In the genomic region with DNA sequence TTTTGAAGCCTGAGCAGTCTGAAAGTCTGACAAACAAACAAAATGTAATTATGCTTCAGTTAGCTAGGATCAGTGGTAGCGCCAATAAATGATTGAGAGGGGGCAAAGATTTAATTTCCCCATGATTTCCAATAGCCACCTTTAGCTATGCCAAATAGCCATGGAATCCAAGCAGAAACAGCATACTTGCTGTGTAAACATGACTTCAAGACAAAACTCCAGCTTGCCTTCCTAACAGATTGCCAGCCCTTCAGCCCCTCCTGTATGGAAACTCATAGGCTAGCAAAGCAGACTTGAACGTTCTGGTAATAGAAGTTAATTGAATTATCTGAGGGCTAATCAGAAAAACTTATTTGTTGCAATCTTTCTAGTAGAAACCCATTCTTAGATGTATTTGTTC, we compare ENCODE assay signal across 16 cellular contexts. TPM values are rescaled to one million over a fixed set of nuclear protein-coding genes. Genes with fewer than 3 reads are reported as not detected.
DNase-seq lines count a peak whose midpoint lies in the region; ATAC-seq, FAIRE-seq and TF ChIP-seq lines count a peak whose summit lies in the region.
"Had no signal": no experiment of that assay in that cellular context is flagged by ENCODE, and none has a peak within 500 bp of the region (broad histone marks: within the 10 kb centered on the region; RNA-seq: fewer than 3 reads in every experiment).

No MANE protein-coding gene starts in this region.

- H3K27ac ChIP-seq in K562 (ENCODE audit: extremely low read depth, low read depth, low read length) (no peak overlapping the region), right lobe of liver (peak overlapping the region in 2 of 3 donors; percentile 34 to 39)
- H3K27ac ChIP-seq in CD8-positive, alpha-beta T cell (ENCODE audit: low read depth, low read length): no peak overlapping the region
- H3K27ac ChIP-seq: A549 had no signal

- H3K4me1 ChIP-seq in K562 (replicated peaks in 1 of 2; ENCODE audit: control insufficient read depth in 2 of 2, insufficient read depth in 2 of 2, low read length in 2 of 2) (peaks cover 13 to 26% of the 10 kb centered on the region in 2 experiments; a peak in 4 of 5 replicates), right lobe of liver (peaks cover 0 to 54% (median 20%) of the 10 kb centered on the region in 4 donors)
- H3K4me1 ChIP-seq in CD8-positive, alpha-beta T cell (ENCODE audit: insufficient read depth, low read length): peaks cover 6% of the 10 kb centered on the region
- H3K4me1 ChIP-seq: HAP-1 had no signal

- FAIRE-seq in K562 (lab: Jason Lieb, UNC): no peak
- FAIRE-seq: A549, H1, HTR-8/SVneo had no signal

- TF ChIP-seq CTCF in K562 (IDR thresholded peaks at IDR 0.05 in 2 of 3, conservative IDR thresholded peaks at IDR 0.05 in 1 of 3; ENCODE audit: insufficient read depth in 2 of 3, low read depth in 1 of 3, low read length in 3 of 3) (no peak), right lobe of liver (IDR thresholded peaks at IDR 0.05) (no peak)
- no peak for TF ChIP-seq CTCF in CD8-positive, alpha-beta T cell (IDR thresholded peaks at IDR 0.05)

- H3K9me1 ChIP-seq in K562 (ENCODE audit: control insufficient read depth, insufficient read depth, low read length): no peaks in the 10 kb centered on the region

- no peak for TF ChIP-seq POLR2A in K562 (conservative IDR thresholded peaks at IDR 0.05)
- TF ChIP-seq POLR2A in right lobe of liver (IDR thresholded peaks at IDR 0.05): no peak

- TF ChIP-seq RAD21 in K562 (CRISPR knock-in tag; conservative IDR thresholded peaks at IDR 0.05 in 1 of 2, IDR thresholded peaks at IDR 0.05 in 1 of 2): no peak

- peaks cover 1% of the 10 kb centered on the region for H3K27me3 Mint-ChIP-seq in IgD-negative memory B cell
- peaks cover 9% of the 10 kb centered on the region for H3K27me3 Mint-ChIP-seq in CD8-positive, alpha-beta T cell (ENCODE audit: low read depth)

- intact Hi-C loops in K562 (cut with micrococcal nuclease) (no loop called here), right lobe of liver (cut with DNase I) (no loop called here), posterior vena cava (cut with DNase I) (no loop called here), Right ventricle myocardium superior (cut with DNase I) (no loop called here)
- intact Hi-C loops in CD8-positive, alpha-beta T cell (cut with DNase I, micrococcal nuclease): no loop called here

- POLR2A ChIA-PET in K562 (lab: Yijun Ruan, JAX): interaction anchor here (4.9 kb wide), 1 partner anchor 25 kb away, joined by 31 read pairs; the partner anchor contains the start of gene SLC30A1
- POLR2A ChIA-PET in CD8-positive, alpha-beta T cell (lab: Charles Lee): no interaction called here

- DNase-seq in NCI-H82 treated with DMSO at 0.1 percent for 48 hours (lab: John Stamatoyannopoulos, UW; ENCODE audit: unreplicated experiment) (peak; percentile 34), K562 (ENCODE audit: extremely low read depth in 1 of 4, low spot score in 3 of 4) (no peak), right lobe of liver (no peak), posterior vena cava (ENCODE audit: low spot score) (no peak), Right ventricle myocardium superior (no peak)
- DNase-seq in CD8-positive, alpha-beta T cell: no peak
- DNase-seq: BE2C; CD8-positive, alpha-beta memory T cell; DMS53; GF-D8 had no signal

- H3K27me3 ChIP-seq in K562 (ENCODE audit: control insufficient read depth in 2 of 2, insufficient read depth in 2 of 2, low read length in 2 of 2) (no peaks in the 10 kb centered on the region), right lobe of liver (no peaks in the 10 kb centered on the region)
- H3K27me3 ChIP-seq in CD8-positive, alpha-beta T cell (ENCODE audit: insufficient read depth, low read length): no peaks in the 10 kb centered on the region
- H3K27me3 ChIP-seq: BE2C had no signal

- H3K36me3 ChIP-seq in K562 (ENCODE audit: control insufficient read depth, insufficient read depth, low read length): peaks cover 21% of the 10 kb centered on the region
- no peaks in the 10 kb centered on the region for H3K36me3 ChIP-seq in right lobe of liver
- no peaks in the 10 kb centered on the region for H3K36me3 ChIP-seq in CD8-positive, alpha-beta T cell (ENCODE audit: insufficient read depth, low read length)
- H3K36me3 ChIP-seq: BE2C, HAP-1 had no signal

- peak overlapping the region; percentile 49; the same call in 1 of the 2 replicates for H3K4me3 ChIP-seq in K562
- H3K4me3 ChIP-seq in right lobe of liver: no peak overlapping the region
- no peak overlapping the region for H3K4me3 ChIP-seq in CD8-positive, alpha-beta T cell (ENCODE audit: low read depth, low read length)
- H3K4me3 ChIP-seq: A549, HAP-1 had no signal

- no peaks in the 10 kb centered on the region for H3K9me3 Mint-ChIP-seq in IgD-negative memory B cell
- H3K9me3 Mint-ChIP-seq in CD8-positive, alpha-beta T cell: no peaks in the 10 kb centered on the region
- H3K9me3 Mint-ChIP-seq: CD8-positive, alpha-beta memory T cell had no signal

- no peak for TF ChIP-seq EP300 in K562 (IDR thresholded peaks at IDR 0.05; ENCODE audit: low read length)

- peaks cover 8% of the 10 kb centered on the region for H3K36me3 Mint-ChIP-seq in IgD-negative memory B cell
- H3K36me3 Mint-ChIP-seq in CD8-positive, alpha-beta T cell: no peaks in the 10 kb centered on the region
- H3K36me3 Mint-ChIP-seq: CD8-positive, alpha-beta memory T cell had no signal

- WGBS in K562 (ENCODE audit: insufficient coverage, low coverage, missing lambda C conversion rate): 50% methylated on average over 2 of the region's 2 CpGs
- WGBS in right lobe of liver (ENCODE audit: insufficient coverage, low coverage, low lambda C conversion rate, missing lambda C conversion rate): 36% methylated on average over 2 of the region's 2 CpGs

- peak overlapping the region in 1 of 4 donors; percentile 52 for H3K4me3 Mint-ChIP-seq in IgD-negative memory B cell
- H3K4me3 Mint-ChIP-seq in CD8-positive, alpha-beta T cell: no peak overlapping the region
- H3K4me3 Mint-ChIP-seq: CD8-positive, alpha-beta memory T cell had no signal

- H4K20me1 ChIP-seq in K562 (replicated peaks; ENCODE audit: control insufficient read depth, insufficient read depth, low read length): no peaks in the 10 kb centered on the region

- in situ Hi-C loops in K562 (cut with MboI): no loop called here

- peak overlapping the region; percentile 98 for H3K4me2 ChIP-seq in K562 (ENCODE audit: insufficient read depth, low read length)
- H3K4me2 ChIP-seq: A549 had no signal

- H3K9ac ChIP-seq in K562 (ENCODE audit: insufficient read depth in 1 of 2, low read depth in 2 of 2, low read length in 2 of 2): peak overlapping the region in 1 of 2 experiments; percentile 83; a peak in 1 of 4 replicates

- H2AFZ ChIP-seq in K562 (ENCODE audit: low read depth, low read length): no peak overlapping the region

- peaks cover 14 to 29% (median 23%) of the 10 kb centered on the region in 3 donors for H3K4me1 Mint-ChIP-seq in IgD-negative memory B cell
- peaks cover 15% of the 10 kb centered on the region for H3K4me1 Mint-ChIP-seq in CD8-positive, alpha-beta T cell (ENCODE audit: low read depth)

- H3K27ac Mint-ChIP-seq in IgD-negative memory B cell: peak overlapping the region in 2 of 3 donors; percentile 19 to 35
- no peak overlapping the region for H3K27ac Mint-ChIP-seq in CD8-positive, alpha-beta T cell
- H3K27ac Mint-ChIP-seq: CD8-positive, alpha-beta memory T cell had no signal

- H3K9me3 ChIP-seq in K562 (replicated peaks; ENCODE audit: control insufficient read depth, insufficient read depth, low read depth, low read length): no peaks in the 10 kb centered on the region
- H3K9me3 ChIP-seq in right lobe of liver: no peaks in the 10 kb centered on the region
- H3K9me3 ChIP-seq in CD8-positive, alpha-beta T cell (ENCODE audit: low read length): no peaks in the 10 kb centered on the region
- H3K9me3 ChIP-seq: A549, BE2C, HAP-1 had no signal

- H3K79me2 ChIP-seq in K562 (ENCODE audit: control insufficient read depth, insufficient read depth, low read length): peaks cover 31% of the 10 kb centered on the region

- ATAC-seq in K562 (no peak), right lobe of liver (no peak), HG03565 (IDR thresholded peaks at IDR 0.05; ENCODE audit: unreplicated experiment) (no peak), Right ventricle myocardium superior (ENCODE audit: poor library complexity) (no peak)
- no peak for ATAC-seq in CD8-positive, alpha-beta T cell
- ATAC-seq: A549 had no signal

- CTCF ChIA-PET in K562 (lab: Yijun Ruan, JAX; ENCODE audit: low intra/inter-chr PET ratio): no interaction called here
- CTCF ChIA-PET in CD8-positive, alpha-beta T cell (lab: Charles Lee): interaction anchor here (0.8 kb wide), 1 partner anchor 26 kb away, joined by 3 read pairs; the partner anchor contains the start of gene SLC30A1

- BruUV-seq in K562 (replicated peaks; lab: Mats Ljungman, UMichigan): no TSS peak

TF ChIP-seq in K562, 482 proteins besides CTCF, POLR2A, EP300 and RAD21 (continues in another document):
- TF ChIP-seq CC2D1A (IDR thresholded peaks at IDR 0.05): no peak

RNA-seq across cellular contexts. Expression of gene SLC30A1, which starts 25.6 kb away (rescaled TPM):
- 2.5 TPM for polyA plus RNA-seq in IgD-negative memory B cell
- total RNA-seq in K562 (2011; cell fraction: chromatin; rRNA removed; ENCODE audit: low replicate concordance): 11.4 and 24.0 TPM in 2 replicates
- total RNA-seq in K562 (2011; cell fraction: nucleolus; rRNA removed): 14.2 and 15.8 TPM in 2 replicates
- 19.2 and 26.8 TPM in 2 replicates for total RNA-seq in K562 (2011; cell fraction: nucleoplasm; rRNA removed)
- 5.0 and 5.4 TPM in 2 replicates for total RNA-seq in K562 (2014; rRNA removed)
- 11.9 and 12.0 TPM in 2 replicates for total RNA-seq in K562 (2014; rRNA removed; fragmentation: Illumina TruSeq; extraction: Trizol)
- total RNA-seq in K562 (2015; rRNA removed; fragmentation: Illumina TruSeq; extraction: Trizol): 13.8 and 14.4 TPM in 2 replicates
- total RNA-seq in K562 (2021): 13.1 and 14.6 TPM in 2 replicates
- 6.6 and 6.7 TPM in 2 replicates for polyA plus RNA-seq in K562 (2011; rRNA removed)
- 3.2 and 3.5 TPM in 2 replicates for polyA plus RNA-seq in K562 (2011; cell fraction: cytosol; rRNA removed)
- polyA plus RNA-seq in K562 (2011; cell fraction: nucleus; rRNA removed): 4.1 and 5.4 TPM in 2 replicates
- 4.5 and 8.6 TPM in 2 replicates for polyA plus RNA-seq in K562 (2012)
- 6.4 and 7.9 TPM in 2 replicates for polyA plus RNA-seq in K562 (2014; fragmentation: Illumina TruSeq; extraction: Trizol)
- polyA plus RNA-seq in K562 (2014; fragmentation: Nextera tagmentation; extraction: Ambion mirVana): 1 to 10 TPM; 4.1 to 4.2 TPM
- 4.8 and 5.1 TPM in 2 replicates for polyA plus RNA-seq in K562 (2014; rRNA removed)
- polyA minus RNA-seq in K562 (2011; rRNA and poly(A)+ RNA removed): 15.2 and 23.0 TPM in 2 replicates
- 8.5 and 10.6 TPM in 2 replicates for polyA minus RNA-seq in K562 (2011; cell fraction: cytosol; rRNA and poly(A)+ RNA removed)
- 9.6 and 22.0 TPM in 2 replicates for polyA minus RNA-seq in K562 (2011; cell fraction: nucleus; rRNA and poly(A)+ RNA removed)
- total RNA-seq in right lobe of liver: 10 to 100 TPM; 23.2 to 72.9 (median 48.2) TPM
- 10 to 100 TPM; 20.7 to 25.8 TPM for total RNA-seq in posterior vena cava
- 1 to 10 TPM; 9.7 to 9.8 TPM for total RNA-seq in CD8-positive, alpha-beta T cell
- total RNA-seq in Right ventricle myocardium superior: 9.8 TPM

Comparison
In these comparisons a context has a peak if more than half of its experiments do, and no peak if none do; other contexts are left out.
1. H3K27ac ChIP-seq: peak in right lobe of liver (2 of 3); none in K562 (single experiment) and CD8-positive, alpha-beta T cell (single experiment).